ENCODE assay signal across 1 cellular context in genomic region chr11:27471067-27471587, GRCh38.
TF ChIP-seq lines count a peak whose summit lies in the region.

No MANE protein-coding gene starts in this region.

TF ChIP-seq in GM23338, 12 proteins besides CTCF, POLR2A, EP300 and RAD21 (continued from another document):
- TF ChIP-seq ZNF462 (CRISPR knock-in tag; IDR thresholded peaks at IDR 0.05): no peak
- TF ChIP-seq JUNB (IDR thresholded peaks at IDR 0.05; ENCODE audit: unreplicated experiment): no peak
- TF ChIP-seq NANOG (IDR thresholded peaks at IDR 0.05; ENCODE audit: borderline replicate concordance): no peak
- TF ChIP-seq POLR2AphosphoS5 (IDR thresholded peaks at IDR 0.05; ENCODE audit: low read depth): no peak
- no peak for TF ChIP-seq ZNF114 (CRISPR knock-in tag; IDR thresholded peaks at IDR 0.05)
